Comparison of ENCODE assay signal across 10 cellular contexts in genomic region chr4:163343604-163344146, GRCh38. TPM values are rescaled to one million over a fixed set of nuclear protein-coding genes. Genes with fewer than 3 reads are reported as not detected.
DNase-seq lines count a peak whose midpoint lies in the region; ATAC-seq and TF ChIP-seq lines count a peak whose summit lies in the region.
"Had no signal": no experiment of that assay in that cellular context is flagged by ENCODE, and none has a peak within 500 bp of the region (broad histone marks: within the 10 kb centered on the region; RNA-seq: fewer than 3 reads in every experiment).

TSS of gene NPY5R (plus strand) at chr4:163343892. CDS start at chr4:163350274, 6,382 bp downstream.

- 0% methylated on average over 10 of the region's 55 CpGs for whole genome bisulfite sequencing in esophagus muscularis mucosa
- no CpG with 5 or more reads among the region's 55 CpGs for WGBS in mesendoderm (ENCODE audit: extremely low coverage, insufficient coverage, low lambda C conversion rate)

- H3K4me1 ChIP-seq in Peyer's patch (peaks cover 0 to 11% (median 0%) of the 10 kb centered on the region in 4 donors), esophagus muscularis mucosa (peaks cover 0 to 15% (median 14%) of the 10 kb centered on the region in 4 donors), mesendoderm (ENCODE audit: control insufficient read depth, low read depth, low read length) (no peaks in the 10 kb centered on the region)

- no peak within 1 kb of the TSS for H3K4ac ChIP-seq in mesendoderm (ENCODE audit: low read depth, low read length)

- H3K23ac ChIP-seq in mesendoderm (ENCODE audit: low read length) = no peak within 1 kb of the TSS

- no peak within 1 kb of the TSS for H4K5ac ChIP-seq in mesendoderm (ENCODE audit: low read length)

- peak within 1 kb of the TSS; percentile 83 for H3K56ac ChIP-seq in mesendoderm (ENCODE audit: low read length)

- peak within 1 kb of the TSS; percentile 54 for H3K9ac ChIP-seq in mesendoderm (ENCODE audit: low read length)

- H3K36me3 ChIP-seq in Peyer's patch = no peaks in the 10 kb centered on the region
- H3K36me3 ChIP-seq in esophagus muscularis mucosa = no peaks in the 10 kb centered on the region
- no peaks in the 10 kb centered on the region for H3K36me3 ChIP-seq in mesendoderm (ENCODE audit: control insufficient read depth, insufficient read depth, low read length)

- peak within 1 kb of the TSS; percentile 88 for H3K4me2 ChIP-seq in mesendoderm (ENCODE audit: low read length)

- DNase-seq in Peyer's patch = no peak
- no peak for DNase-seq in esophagus muscularis mucosa (ENCODE audit: extremely low spot score)
- peak; percentile 8 for DNase-seq in mesendoderm
- no peak for DNase-seq in 8988T
- DNase-seq in NCI-H510A (lab: John Stamatoyannopoulos, UW) = no peak
- DNase-seq: EL had no signal

- H2AK5ac ChIP-seq in mesendoderm (ENCODE audit: low read length) = no peak within 1 kb of the TSS

- no peaks in the 10 kb centered on the region for H3K79me1 ChIP-seq in mesendoderm (ENCODE audit: low read length)

- peak within 1 kb of the TSS in 3 of 4 donors; percentile 1 to 33 (median 29) for H3K4me3 ChIP-seq in Peyer's patch
- H3K4me3 ChIP-seq in esophagus muscularis mucosa = peak within 1 kb of the TSS; percentile 47 to 58 (median 50)
- peak within 1 kb of the TSS; percentile 61 for H3K4me3 ChIP-seq in mesendoderm (ENCODE audit: low read length)

- H4K8ac ChIP-seq in mesendoderm (ENCODE audit: low read depth, low read length) = no peak within 1 kb of the TSS

- no peak for ATAC-seq in GM18868 (IDR thresholded peaks at IDR 0.05; ENCODE audit: unreplicated experiment)
- no peak for ATAC-seq in GM21526 (IDR thresholded peaks at IDR 0.05; ENCODE audit: low FRiP score, unreplicated experiment)

- intact Hi-C loops in esophagus muscularis mucosa (cut with DNase I) = no loop called here

- H3K9me3 ChIP-seq in Peyer's patch (no peaks in the 10 kb centered on the region), esophagus muscularis mucosa (no peaks in the 10 kb centered on the region)

- no peak within 1 kb of the TSS for H2BK15ac ChIP-seq in mesendoderm (replicated peaks; ENCODE audit: low read depth)

- no peak within 1 kb of the TSS for H3K27ac ChIP-seq in Peyer's patch
- peak within 1 kb of the TSS in 3 of 4 donors; percentile 36 to 48 (median 47) for H3K27ac ChIP-seq in esophagus muscularis mucosa (replicated peaks in 1 of 4)
- H3K27ac ChIP-seq in mesendoderm (ENCODE audit: low read depth, low read length) = no peak within 1 kb of the TSS
- H3K27ac ChIP-seq in temporal lobe (ENCODE audit: low read depth, low read length) = peak within 1 kb of the TSS; percentile 27

- TF ChIP-seq CTCF in Peyer's patch (IDR thresholded peaks at IDR 0.05) (no peak), esophagus muscularis mucosa (IDR thresholded peaks at IDR 0.05) (no peak)

- H2BK120ac ChIP-seq in mesendoderm (ENCODE audit: low read depth, low read length) = no peak within 1 kb of the TSS

- TF ChIP-seq POLR2A in Peyer's patch (IDR thresholded peaks at IDR 0.05) (no peak), esophagus muscularis mucosa (IDR thresholded peaks at IDR 0.05; ENCODE audit: low read depth) (no peak)

- H3K18ac ChIP-seq in mesendoderm (ENCODE audit: low read length) = peak within 1 kb of the TSS; percentile 69

- H2BK5ac ChIP-seq in mesendoderm (ENCODE audit: low read length) = no peak within 1 kb of the TSS

- H3K79me2 ChIP-seq in mesendoderm (ENCODE audit: control insufficient read depth, insufficient read depth, low read length) = no peaks in the 10 kb centered on the region

- H3K27me3 ChIP-seq in Peyer's patch (peaks cover 0 to 11% of the 10 kb centered on the region in 2 donors), esophagus muscularis mucosa (peaks cover 0 to 51% (median 17%) of the 10 kb centered on the region in 4 donors), mesendoderm (ENCODE audit: insufficient read depth, low read length, poor library complexity) (peaks cover 5% of the 10 kb centered on the region)

- no peak for TF ChIP-seq EP300 in esophagus muscularis mucosa (IDR thresholded peaks at IDR 0.05)

RNA-seq across cellular contexts. Expression of gene NPY5R, which starts in this region (rescaled TPM):
- total RNA-seq in Peyer's patch (1 to 10 TPM in 1 of 4 donors, not detected in 3; 1.7 TPM), esophagus muscularis mucosa (under 1 TPM in 3 of 4 donors, not detected in 1; 0.34 to 0.83 (median 0.39) TPM), temporal lobe (32.0 TPM)
- 0.39 TPM for polyA plus RNA-seq in mesendoderm (2013, experiment 1 of 2)
- polyA plus RNA-seq in mesendoderm (2013, experiment 2 of 2) = 0.42 TPM
- polyA plus RNA-seq: IgD-negative memory B cell had no signal

Comparison
In these comparisons a context has a peak if more than half of its experiments do, and no peak if none do; other contexts are left out.
1. RNA of gene NPY5R (total RNA-seq): 32.0 TPM in temporal lobe (single experiment); 0.34 to 0.83 TPM in esophagus muscularis mucosa and 1.7 TPM in Peyer's patch; every median in the first group is over 10 times any median in the second.
2. H3K27ac ChIP-seq: peak in esophagus muscularis mucosa (3 of 4) and temporal lobe (single experiment); none in Peyer's patch (0 of 4) and mesendoderm (single experiment).
3. Peak in every context shown above with its lines, with median percentiles within 50 percentile points of each other: H3K4me3 ChIP-seq.